8 cellular contexts compared by ENCODE assay signal in genomic region chrX:112147206-112147605, GRCh38.
DNase-seq lines count a peak whose midpoint lies in the region; ATAC-seq and TF ChIP-seq lines count a peak whose summit lies in the region.

No MANE protein-coding gene starts in this region.

- H3K4me3 ChIP-seq in RWPE2 (ENCODE audit: severe bottlenecking) = no peak overlapping the region

- TF ChIP-seq CTCF in AG09319 (IDR thresholded peaks at IDR 0.05; ENCODE audit: low read depth, low read length) (peak; percentile 41), GM20000 (IDR thresholded peaks at IDR 0.05; ENCODE audit: extremely low read depth, missing control alignments) (peak; percentile 42), RWPE2 (IDR thresholded peaks at IDR 0.05; ENCODE audit: poor library complexity, severe bottlenecking) (peak; percentile 27)

- H3K36me3 ChIP-seq in RWPE2 (ENCODE audit: low read depth) = no peaks in the 10 kb centered on the region

- no peak for DNase-seq in AG09319 (ENCODE audit: extremely low read depth, low read depth)
- DNase-seq in GM20000 (ENCODE audit: low spot score) = peak; percentile 2
- no peak for DNase-seq in RWPE2 (ENCODE audit: low spot score)
- peak; percentile 38 for DNase-seq in iPS-NIHi11 (ENCODE audit: low spot score)
- DNase-seq in GM19238 (ENCODE audit: insufficient read length, low spot score) = no peak
- DNase-seq in epidermal melanocyte (ENCODE audit: insufficient read length, low spot score) = no peak

- no peak overlapping the region for H3K27ac ChIP-seq in RWPE2 (ENCODE audit: poor library complexity, severe bottlenecking)

- ATAC-seq in RWPE2 (ENCODE audit: low read depth) = no peak
- ATAC-seq in HG02981 (IDR thresholded peaks at IDR 0.05; ENCODE audit: unreplicated experiment) = no peak
- no peak for ATAC-seq in GM21360 (IDR thresholded peaks at IDR 0.05; ENCODE audit: unreplicated experiment)

- H3K4me1 ChIP-seq in RWPE2 (ENCODE audit: insufficient read depth, poor library complexity, severe bottlenecking) = no peaks in the 10 kb centered on the region

- H3K27me3 ChIP-seq in RWPE2 (ENCODE audit: insufficient read depth, poor library complexity, severe bottlenecking) = no peaks in the 10 kb centered on the region

- H3K9me3 ChIP-seq in RWPE2 (ENCODE audit: severe bottlenecking) = no peaks in the 10 kb centered on the region

Comparison
In these comparisons a context has a peak if more than half of its experiments do, and no peak if none do; other contexts are left out.
1. DNase-seq: peak in GM20000 (single experiment) and iPS-NIHi11 (single experiment); none in AG09319 (single experiment), RWPE2 (single experiment), GM19238 (single experiment) and epidermal melanocyte (single experiment).
2. Peak in every context shown above with its lines, with median percentiles within 50 percentile points of each other: CTCF ChIP-seq.